ENCODE assay signal across 27 cellular contexts in genomic region chr18:78717051-78717765, GRCh38.
DNase-seq lines count a peak whose midpoint lies in the region; ATAC-seq, FAIRE-seq and TF ChIP-seq lines count a peak whose summit lies in the region.
"Had no signal": no experiment of that assay in that cellular context is flagged by ENCODE, and none has a peak within 500 bp of the region (broad histone marks: within the 10 kb centered on the region; RNA-seq: fewer than 3 reads in every experiment).

No MANE protein-coding gene starts in this region.

- H3K9me3 Mint-ChIP-seq in type B pancreatic cell = no peaks in the 10 kb centered on the region
- H3K9me3 Mint-ChIP-seq: CD4-positive, alpha-beta T cell; H9 had no signal

- H2BK120ac ChIP-seq in H1 (replicated peaks; ENCODE audit: low read depth, low read length) = no peak overlapping the region
- H2BK120ac ChIP-seq in neuronal stem cell (ENCODE audit: low read depth, low read length) = no peak overlapping the region

- TF ChIP-seq CTCF in right atrium auricular region (IDR thresholded peaks at IDR 0.05) (no peak), H1 (IDR thresholded peaks at IDR 0.05; ENCODE audit: control extremely low read depth in 1 of 3, insufficient read depth in 1 of 3, low read depth in 1 of 3, low read length in 3 of 3) (no peak), spleen (IDR thresholded peaks at IDR 0.05 in 8 of 11, conservative IDR thresholded peaks at IDR 0.05 in 3 of 11) (no peak), esophagus muscularis mucosa (IDR thresholded peaks at IDR 0.05) (no peak), type B pancreatic cell (conservative IDR thresholded peaks at IDR 0.05) (no peak)

- H4K8ac ChIP-seq in H1 (ENCODE audit: extremely low read depth, insufficient read depth, low read length) (no peak overlapping the region), neuronal stem cell (ENCODE audit: low read depth, low read length) (no peak overlapping the region)

- H2BK15ac ChIP-seq in H1 (ENCODE audit: low read length) (peak overlapping the region; percentile 12; the same call in 1 of the 2 replicates), neuronal stem cell (ENCODE audit: low read length) (no peak overlapping the region)

- H3K9ac ChIP-seq in H1 (replicated peaks in 1 of 4; ENCODE audit: extremely low read depth in 1 of 4, low read depth in 3 of 4, low read length in 3 of 4) (no peak overlapping the region), neuronal stem cell (ENCODE audit: low read depth, low read length, poor library complexity) (no peak overlapping the region)
- H3K9ac ChIP-seq: BLaER1 treated with 17β-estradiol and CSF1 and Interleukin-3, amounts not matched to agents 10 nM and 100 nM; GM23248 had no signal

- TF ChIP-seq EP300 in H1 (IDR thresholded peaks at IDR 0.05; ENCODE audit: borderline replicate concordance in 1 of 2, low read depth in 2 of 2, low read length in 2 of 2) = no peak
- TF ChIP-seq EP300 in esophagus muscularis mucosa (IDR thresholded peaks at IDR 0.05) = no peak

- H3K4me3 ChIP-seq in right atrium auricular region (no peak overlapping the region), H1 (ENCODE audit: extremely low read depth in 1 of 4, insufficient read depth in 2 of 4, low read depth in 3 of 4, low read length in 4 of 4) (no peak overlapping the region), neuronal stem cell (ENCODE audit: low read length in 2 of 2) (no peak overlapping the region), spleen (no peak overlapping the region), esophagus muscularis mucosa (no peak overlapping the region)
- H3K4me3 ChIP-seq: A549; BLaER1 treated with 17β-estradiol and CSF1 and Interleukin-3, amounts not matched to agents 10 nM and 100 nM; GM23248 had no signal

- no peak overlapping the region for H3K27ac Mint-ChIP-seq in type B pancreatic cell
- H3K27ac Mint-ChIP-seq: CD14-positive monocyte; CD4-positive, alpha-beta T cell; CD8-positive, alpha-beta memory T cell had no signal

- TF ChIP-seq RAD21 in H1 (IDR thresholded peaks at IDR 0.05 in 1 of 2, conservative IDR thresholded peaks at IDR 0.05 in 1 of 2; ENCODE audit: low read depth in 2 of 2, low read length in 2 of 2) = no peak

- H3K79me2 ChIP-seq in H1 (ENCODE audit: control insufficient read depth in 1 of 2, insufficient read depth in 2 of 2, low read length in 2 of 2) = no peaks in the 10 kb centered on the region

- H4K91ac ChIP-seq in H1 (replicated peaks; ENCODE audit: insufficient read length, low read length) (no peak overlapping the region), neuronal stem cell (ENCODE audit: low read depth, low read length, poor library complexity) (no peak overlapping the region)

- 93% methylated on average over 24 of the region's 37 CpGs; no CpG with 5 or more reads in 1 of the 2 experiments for WGBS in H1 (ENCODE audit: extremely low coverage in 1 of 2, insufficient coverage in 1 of 2, insufficient read length in 1 of 2, insufficient replicate concordance in 2 of 2, low coverage in 1 of 2, low lambda C conversion rate in 2 of 2, missing lambda C conversion rate in 1 of 2), 2 experiments
- no CpG with 5 or more reads among the region's 37 CpGs for WGBS in neuronal stem cell (ENCODE audit: extremely low coverage in 2 of 2, insufficient read length in 2 of 2, insufficient replicate concordance in 1 of 2), 2 donors
- WGBS in spleen, 5 donors = 87 to 94% (median 92%) methylated on average over 29 to 37 of the region's 37 CpGs
- 84% methylated on average over 31 of the region's 37 CpGs for WGBS in esophagus muscularis mucosa

- DNase-seq in cardiac septum (ENCODE audit: low spot score) = peak; percentile 35
- no peak for DNase-seq in right atrium auricular region (ENCODE audit: low spot score)
- no peak for DNase-seq in H1 (ENCODE audit: low read depth in 1 of 2, low spot score in 2 of 2)
- DNase-seq in neuronal stem cell (ENCODE audit: low spot score) = no peak
- peak; percentile 38 for DNase-seq in spleen
- DNase-seq in esophagus muscularis mucosa (ENCODE audit: extremely low spot score) = no peak
- no peak for DNase-seq in type B pancreatic cell (ENCODE audit: extremely low spot score, unreplicated experiment)
- DNase-seq: 8988T; ACHN; AML-193; BE2C; CD8-positive, alpha-beta memory T cell; DMS 273 treated with DMSO at 0.1 percent for 48 hours; DMS53; DMS79 treated with DMSO at 0.1 percent for 48 hours; GF-D8; GM23248; H9 had no signal

- H3K4me3 Mint-ChIP-seq in type B pancreatic cell = no peak overlapping the region
- H3K4me3 Mint-ChIP-seq: CD14-positive monocyte; CD4-positive, alpha-beta T cell; CD8-positive, alpha-beta memory T cell; H9 had no signal

- no peak overlapping the region for H3K4ac ChIP-seq in H1 (replicated peaks; ENCODE audit: insufficient read length, low read depth, low read length)
- H3K4ac ChIP-seq in neuronal stem cell (ENCODE audit: low read length) = no peak overlapping the region

- no peak overlapping the region for H2BK5ac ChIP-seq in H1 (ENCODE audit: low read depth, low read length)
- no peak overlapping the region for H2BK5ac ChIP-seq in neuronal stem cell (ENCODE audit: low read length)

- intact Hi-C loops in cardiac septum (cut with DNase I) (no loop called here), spleen (cut with DNase I; ENCODE audit: low total_unique reads) (no loop called here), esophagus muscularis mucosa (cut with DNase I) (no loop called here)

- no peak overlapping the region for H3K56ac ChIP-seq in H1 (replicated peaks; ENCODE audit: insufficient read length, low read depth, low read length)

- no peaks in the 10 kb centered on the region for H4K20me1 ChIP-seq in H1 (replicated peaks in 1 of 2; ENCODE audit: control insufficient read depth in 1 of 2, insufficient read depth in 2 of 2, low read length in 2 of 2)
- H4K20me1 ChIP-seq: BLaER1 treated with 17β-estradiol and CSF1 and Interleukin-3, amounts not matched to agents 10 nM and 100 nM had no signal

- POLR2A ChIA-PET in H1 (lab: Charles Lee; ENCODE audit: partially characterized antibody) = no interaction called here

- no peak for ATAC-seq in GM18519 (IDR thresholded peaks at IDR 0.05; ENCODE audit: low FRiP score, unreplicated experiment)
- ATAC-seq: A549, HCT116 had no signal

- H2BK12ac ChIP-seq in H1 (ENCODE audit: low read depth, low read length) (peak overlapping the region; percentile 77; the same call in 1 of the 2 replicates), neuronal stem cell (ENCODE audit: low read length) (no peak overlapping the region)

- no peaks in the 10 kb centered on the region for H3K36me3 Mint-ChIP-seq in type B pancreatic cell
- H3K36me3 Mint-ChIP-seq: CD14-positive monocyte had no signal

- H3K14ac ChIP-seq in H1 (ENCODE audit: insufficient read length) (no peak overlapping the region), neuronal stem cell (ENCODE audit: low read length) (peak overlapping the region; percentile 9)

- H3K23me2 ChIP-seq in H1 (ENCODE audit: low read depth, low read length) = no peaks in the 10 kb centered on the region

- H3K27me3 ChIP-seq in right atrium auricular region (no peaks in the 10 kb centered on the region), H1 (replicated peaks in 1 of 4; ENCODE audit: control insufficient read depth in 3 of 4, extremely low read depth in 1 of 4, insufficient read depth in 3 of 4, low read length in 3 of 4) (peaks cover 0 to 6% (median 0%) of the 10 kb centered on the region in 4 experiments; a peak in 1 of 7 replicates), neuronal stem cell (ENCODE audit: control insufficient read depth in 3 of 3, insufficient read depth in 3 of 3, low read depth in 1 of 3, low read length in 3 of 3) (peaks cover 0 to 14% (median 0%) of the 10 kb centered on the region in 3 experiments), spleen (replicated peaks in 1 of 7) (peaks cover 0 to 20% (median 0%) of the 10 kb centered on the region in 7 donors), esophagus muscularis mucosa (peaks cover 0 to 5% (median 0%) of the 10 kb centered on the region in 4 donors)
- H3K27me3 ChIP-seq: BE2C; BLaER1 treated with 17β-estradiol and CSF1 and Interleukin-3, amounts not matched to agents 10 nM and 100 nM had no signal

- no peak for TF ChIP-seq POLR2A in H1 (IDR thresholded peaks at IDR 0.05; ENCODE audit: control extremely low read depth in 1 of 2, low read depth in 2 of 2, low read length in 2 of 2)
- TF ChIP-seq POLR2A in spleen (IDR thresholded peaks at IDR 0.05) = no peak
- TF ChIP-seq POLR2A in esophagus muscularis mucosa (IDR thresholded peaks at IDR 0.05; ENCODE audit: low read depth) = no peak

- CTCF ChIA-PET in H1 (lab: Charles Lee; ENCODE audit: partially characterized antibody) = no interaction called here

- H3K79me1 ChIP-seq in H1 (ENCODE audit: low read depth, low read length) = no peaks in the 10 kb centered on the region
- no peaks in the 10 kb centered on the region for H3K79me1 ChIP-seq in neuronal stem cell (ENCODE audit: low read depth, low read length)

- no peak overlapping the region for H3K4me2 ChIP-seq in H1 (ENCODE audit: insufficient read depth in 1 of 2, low read depth in 2 of 2, low read length in 2 of 2)
- H3K4me2 ChIP-seq in neuronal stem cell (ENCODE audit: insufficient read depth, low read length, poor library complexity, severe bottlenecking) = no peak overlapping the region
- H3K4me2 ChIP-seq: A549; BLaER1 treated with 17β-estradiol and CSF1 and Interleukin-3, amounts not matched to agents 10 nM and 100 nM had no signal

- H2BK20ac ChIP-seq in H1 (ENCODE audit: low read length) = no peak overlapping the region

- peaks cover 20% of the 10 kb centered on the region for H3K27me3 Mint-ChIP-seq in type B pancreatic cell

- H3K9me3 ChIP-seq in right atrium auricular region (no peaks in the 10 kb centered on the region), H1 (ENCODE audit: insufficient read depth in 2 of 2, low read depth in 1 of 2, low read length in 1 of 2) (no peaks in the 10 kb centered on the region; a peak in 1 of 4 replicates), neuronal stem cell (replicated peaks in 1 of 2; ENCODE audit: control insufficient read depth in 2 of 2, insufficient read depth in 1 of 2, low read depth in 1 of 2, low read length in 2 of 2) (no peaks in the 10 kb centered on the region), spleen (no peaks in the 10 kb centered on the region), esophagus muscularis mucosa (no peaks in the 10 kb centered on the region)
- H3K9me3 ChIP-seq: A549; BE2C; BLaER1 treated with 17β-estradiol and CSF1 and Interleukin-3, amounts not matched to agents 10 nM and 100 nM had no signal

- H3K23ac ChIP-seq in H1 (ENCODE audit: insufficient read length) (no peak overlapping the region), neuronal stem cell (ENCODE audit: low read depth, low read length, poor library complexity) (no peak overlapping the region)

- H3K27ac ChIP-seq in right atrium auricular region (no peak overlapping the region), H1 (ENCODE audit: low read depth, low read length) (no peak overlapping the region), neuronal stem cell (replicated peaks; ENCODE audit: low read length) (no peak overlapping the region), spleen (no peak overlapping the region), esophagus muscularis mucosa (replicated peaks in 1 of 4) (no peak overlapping the region)
- H3K27ac ChIP-seq: A549; BLaER1 treated with 17β-estradiol and CSF1 and Interleukin-3, amounts not matched to agents 10 nM and 100 nM; GM23248 had no signal

- H4K5ac ChIP-seq in H1 (ENCODE audit: insufficient read length, low read depth, low read length) = no peak overlapping the region

- H3K4me1 ChIP-seq in right atrium auricular region = no peaks in the 10 kb centered on the region
- peaks cover 2 to 16% (median 9%) of the 10 kb centered on the region in 4 experiments for H3K4me1 ChIP-seq in H1 (replicated peaks in 1 of 4; ENCODE audit: control insufficient read depth in 3 of 4, insufficient read depth in 4 of 4, low read length in 3 of 4)
- H3K4me1 ChIP-seq in neuronal stem cell (ENCODE audit: control insufficient read depth in 2 of 2, insufficient read depth in 1 of 2, low read depth in 1 of 2, low read length in 2 of 2) = peaks cover 0 to 7% of the 10 kb centered on the region in 2 donors
- H3K4me1 ChIP-seq in spleen = no peaks in the 10 kb centered on the region
- peaks cover 0 to 15% (median 12%) of the 10 kb centered on the region in 4 donors for H3K4me1 ChIP-seq in esophagus muscularis mucosa
- H3K4me1 ChIP-seq: A549; BE2C; BLaER1 treated with 17β-estradiol and CSF1 and Interleukin-3, amounts not matched to agents 10 nM and 100 nM had no signal

- no peak for FAIRE-seq in H1 (lab: Jason Lieb, UNC)
- FAIRE-seq: A549, D721Med, GM12891, GM18507 had no signal

- H3K18ac ChIP-seq in H1 (ENCODE audit: extremely low read depth, low read length) (no peak overlapping the region), neuronal stem cell (ENCODE audit: low read length) (no peak overlapping the region)

- H2AFZ ChIP-seq in H1 (ENCODE audit: low read length) (no peak overlapping the region), neuronal stem cell (ENCODE audit: low read length) (no peak overlapping the region)
- H2AFZ ChIP-seq: GM23248 had no signal

- peaks cover 8% of the 10 kb centered on the region for H3K4me1 Mint-ChIP-seq in type B pancreatic cell (ENCODE audit: unreplicated experiment)
- H3K4me1 Mint-ChIP-seq: CD14-positive monocyte; CD8-positive, alpha-beta memory T cell had no signal

- no peak overlapping the region for H2AK5ac ChIP-seq in H1 (ENCODE audit: low read depth, low read length)
- H2AK5ac ChIP-seq in neuronal stem cell (ENCODE audit: low read depth, low read length) = no peak overlapping the region

- H3K36me3 ChIP-seq in right atrium auricular region (no peaks in the 10 kb centered on the region), H1 (ENCODE audit: control insufficient read depth in 2 of 4, insufficient read depth in 4 of 4, low read length in 3 of 4) (no peaks in the 10 kb centered on the region), neuronal stem cell (replicated peaks in 1 of 2; ENCODE audit: control insufficient read depth in 2 of 2, insufficient read depth in 2 of 2, low read length in 2 of 2) (no peaks in the 10 kb centered on the region), spleen (no peaks in the 10 kb centered on the region), esophagus muscularis mucosa (no peaks in the 10 kb centered on the region)
- H3K36me3 ChIP-seq: BE2C; BLaER1 treated with 17β-estradiol and CSF1 and Interleukin-3, amounts not matched to agents 10 nM and 100 nM had no signal

Comparison
In these comparisons a context has a peak if more than half of its experiments do, and no peak if none do; other contexts are left out.
1. DNase-seq: peak in cardiac septum (single experiment) and spleen (single experiment); none in right atrium auricular region (single experiment), H1 (0 of 2), neuronal stem cell (single experiment), esophagus muscularis mucosa (single experiment) and type B pancreatic cell (single experiment).